20 cellular contexts compared by ENCODE assay signal in the genomic region with DNA sequence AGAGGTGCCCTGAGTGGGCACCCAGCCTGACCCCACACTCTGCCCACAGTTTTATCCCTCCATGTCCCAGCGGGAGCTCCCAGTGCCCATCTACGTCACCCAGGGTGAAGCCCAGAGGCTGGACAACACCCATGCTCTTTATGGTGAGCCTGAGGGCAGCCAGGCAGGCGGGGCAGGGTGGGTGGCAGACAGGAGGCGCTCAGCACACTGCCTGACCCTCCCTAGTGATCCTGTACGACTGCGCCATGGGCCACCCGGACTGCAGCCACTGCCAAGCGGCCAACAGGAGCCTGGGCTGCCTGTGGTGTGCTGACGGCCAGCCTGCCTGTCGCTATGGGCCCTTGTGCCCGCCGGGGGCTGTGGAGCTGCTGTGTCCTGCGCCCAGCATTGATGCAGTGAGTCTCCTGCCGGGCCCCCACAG. TPM values are rescaled to one million over a fixed set of nuclear protein-coding genes. Genes with fewer than 3 reads are reported as not detected.
DNase-seq lines count a peak whose midpoint lies in the region; ATAC-seq and TF ChIP-seq lines count a peak whose summit lies in the region.
"Had no signal": no experiment of that assay in that cellular context is flagged by ENCODE, and none has a peak within 500 bp of the region (broad histone marks: within the 10 kb centered on the region; RNA-seq: fewer than 3 reads in every experiment).

No MANE protein-coding gene starts in this region.

- no peaks in the 10 kb centered on the region for H3K4me1 ChIP-seq in HEK293 (ENCODE audit: control insufficient read depth, insufficient read depth, low read length)

- H3K27me3 Mint-ChIP-seq in natural killer cell treated with Interleukin-12 subunit alpha and Interleukin-12 subunit beta and Interleukin-15 and Interleukin-18, amount 100 ng/mL, for 72 hours: peaks cover 0 to 4% of the 10 kb centered on the region in 2 donors
- H3K27me3 Mint-ChIP-seq in natural killer cell (ENCODE audit: low read depth in 2 of 2): no peaks in the 10 kb centered on the region

- no peak overlapping the region for H3K4me3 Mint-ChIP-seq in natural killer cell treated with Interleukin-12 subunit alpha and Interleukin-12 subunit beta and Interleukin-15 and Interleukin-18, amount 100 ng/mL, for 72 hours
- H3K4me3 Mint-ChIP-seq in natural killer cell: no peak overlapping the region
- H3K4me3 Mint-ChIP-seq: GM23338 had no signal

- no peaks in the 10 kb centered on the region for H3K9me3 Mint-ChIP-seq in natural killer cell treated with Interleukin-12 subunit alpha and Interleukin-12 subunit beta and Interleukin-15 and Interleukin-18, amount 100 ng/mL, for 72 hours
- no peaks in the 10 kb centered on the region for H3K9me3 Mint-ChIP-seq in natural killer cell
- H3K9me3 Mint-ChIP-seq: GM23338 had no signal

- CTCF ChIA-PET in HEK293 (lab: Yijun Ruan, JAX): no interaction called here

- no peaks in the 10 kb centered on the region for H3K36me3 Mint-ChIP-seq in natural killer cell treated with Interleukin-12 subunit alpha and Interleukin-12 subunit beta and Interleukin-15 and Interleukin-18, amount 100 ng/mL, for 72 hours
- H3K36me3 Mint-ChIP-seq in natural killer cell: no peaks in the 10 kb centered on the region

- no peaks in the 10 kb centered on the region for H3K9me3 ChIP-seq in HEK293 (ENCODE audit: control insufficient read depth, insufficient read depth, low read depth, low read length)

- H3K27ac ChIP-seq in HEK293 (ENCODE audit: extremely low read depth, low read depth, low read length): no peak overlapping the region
- H3K27ac ChIP-seq: C4-2B, SK-N-MC had no signal

- H3K27ac Mint-ChIP-seq in natural killer cell treated with Interleukin-12 subunit alpha and Interleukin-12 subunit beta and Interleukin-15 and Interleukin-18, amount 100 ng/mL, for 72 hours: no peak overlapping the region
- H3K27ac Mint-ChIP-seq in natural killer cell: no peak overlapping the region
- H3K27ac Mint-ChIP-seq: GM23338 had no signal

- no peaks in the 10 kb centered on the region for H3K36me3 ChIP-seq in HEK293 (ENCODE audit: control insufficient read depth in 2 of 2, insufficient read depth in 1 of 2, low read length in 2 of 2)

- DNase-seq in natural killer cell treated with Interleukin-12 subunit alpha and Interleukin-12 subunit beta and Interleukin-15 and Interleukin-18, amount 100 ng/mL, for 72 hours (ENCODE audit: low spot score): peak; percentile 39
- DNase-seq in natural killer cell: no peak
- DNase-seq in left colon: peak; percentile 3 to 17
- no peak for DNase-seq in stimulated activated CD4-positive, alpha-beta T cell treated with anti-CD3 and anti-CD28 coated beads, Interleukin-4, amount 100 ng/mL, for 4 hours
- DNase-seq: AML-193, DMS79, KG1, NCI-H1105 treated with DMSO at 0.1 percent for 48 hours, NCI-H1694 treated with DMSO at 0.1 percent for 48 hours, NCI-H510A, NCI-H748 treated with DMSO at 0.1 percent for 48 hours, SHP77 had no signal

- POLR2A ChIA-PET in HEK293 (lab: Yijun Ruan, JAX): no interaction called here

- intact Hi-C loops in natural killer cell (cut with micrococcal nuclease) (no loop called here), left colon (cut with DNase I, micrococcal nuclease) (no loop called here)

- H3K4me3 ChIP-seq in HEK293 (ENCODE audit: low read depth, low read length): no peak overlapping the region
- H3K4me3 ChIP-seq: GM23338, SK-N-MC had no signal

- H3K4me1 Mint-ChIP-seq in natural killer cell treated with Interleukin-12 subunit alpha and Interleukin-12 subunit beta and Interleukin-15 and Interleukin-18, amount 100 ng/mL, for 72 hours (ENCODE audit: low read depth in 2 of 2): peaks cover 0 to 5% of the 10 kb centered on the region in 2 donors
- H3K4me1 Mint-ChIP-seq in natural killer cell: peaks cover 0 to 12% of the 10 kb centered on the region in 2 donors

- ATAC-seq in natural killer cell treated with Interleukin-12 subunit alpha and Interleukin-12 subunit beta and Interleukin-15 and Interleukin-18, amount 100 ng/mL, for 72 hours: no peak
- ATAC-seq in natural killer cell: no peak
- no peak for ATAC-seq in left colon
- ATAC-seq in GM21390 (IDR thresholded peaks at IDR 0.05; ENCODE audit: unreplicated experiment): no peak
- no peak for ATAC-seq in HG03139 (IDR thresholded peaks at IDR 0.05; ENCODE audit: unreplicated experiment)
- ATAC-seq: GM23338, HCT116 had no signal

- TF ChIP-seq CTCF in natural killer cell (IDR thresholded peaks at IDR 0.05): no peak
- TF ChIP-seq CTCF in HEK293 (tag by site-specific recombination; IDR thresholded peaks at IDR 0.05): no peak

TF ChIP-seq in HEK293, 187 proteins besides CTCF, POLR2A, EP300 and RAD21:
- TF ChIP-seq GLIS1 (tag by site-specific recombination; IDR thresholded peaks at IDR 0.05) (0 out of 2 replicates have a peak, but pooled peaks have one; percentile 0), ZNF654 (tag by site-specific recombination; IDR thresholded peaks at IDR 0.05; ENCODE audit: low read depth) (no peak), KLF1 (tag by site-specific recombination; IDR thresholded peaks at IDR 0.05) (peak; percentile 71; the same call in 1 of the 2 replicates)
- TF ChIP-seq, protein P1, sequence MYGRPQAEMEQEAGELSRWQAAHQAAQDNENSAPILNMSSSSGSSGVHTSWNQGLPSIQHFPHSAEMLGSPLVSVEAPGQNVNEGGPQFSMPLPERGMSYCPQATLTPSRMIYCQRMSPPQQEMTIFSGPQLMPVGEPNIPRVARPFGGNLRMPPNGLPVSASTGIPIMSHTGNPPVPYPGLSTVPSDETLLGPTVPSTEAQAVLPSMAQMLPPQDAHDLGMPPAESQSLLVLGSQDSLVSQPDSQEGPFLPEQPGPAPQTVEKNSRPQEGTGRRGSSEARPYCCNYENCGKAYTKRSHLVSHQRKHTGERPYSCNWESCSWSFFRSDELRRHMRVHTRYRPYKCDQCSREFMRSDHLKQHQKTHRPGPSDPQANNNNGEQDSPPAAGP (tag by site-specific recombination; IDR thresholded peaks at IDR 0.05): peak; percentile 81

RNA-seq across cellular contexts. Expression of a gene that starts 7.2 kb away (rescaled TPM):
- total RNA-seq in natural killer cell treated with Interleukin-12 subunit alpha and Interleukin-12 subunit beta and Interleukin-15 and Interleukin-18, amount 100 ng/mL, for 72 hours: 1 to 10 TPM in 1 of 2 donors, under 1 TPM in 1; 0.48 to 2.4 TPM
- 1 to 10 TPM in 2 of 3 donors, not detected in 1; 1.2 to 1.3 TPM for total RNA-seq in natural killer cell
- total RNA-seq in left colon: 1 to 10 TPM; 1.0 to 5.4 TPM
- total RNA-seq: OCI-LY7 had no signal

RNA-seq across cellular contexts. Expression of a gene that starts 9.6 kb away (rescaled TPM):
- not detected for total RNA-seq in natural killer cell treated with Interleukin-12 subunit alpha and Interleukin-12 subunit beta and Interleukin-15 and Interleukin-18, amount 100 ng/mL, for 72 hours
- not detected for total RNA-seq in natural killer cell
- total RNA-seq in left colon: 1 to 10 TPM; 1.4 to 1.7 TPM
- total RNA-seq: GM23338, OCI-LY7 had no signal

RNA-seq across cellular contexts. Expression of a gene that starts 22.9 kb away (rescaled TPM):
- total RNA-seq in natural killer cell treated with Interleukin-12 subunit alpha and Interleukin-12 subunit beta and Interleukin-15 and Interleukin-18, amount 100 ng/mL, for 72 hours: 10 to 100 TPM; 62.5 to 74.1 TPM
- 10 to 100 TPM; 70.1 to 76.5 (median 71.1) TPM for total RNA-seq in natural killer cell
- 10 to 100 TPM; 76.1 to 93.6 TPM for total RNA-seq in left colon

RNA-seq across cellular contexts. Expression of a gene that starts 23.2 kb away (rescaled TPM):
- total RNA-seq in natural killer cell treated with Interleukin-12 subunit alpha and Interleukin-12 subunit beta and Interleukin-15 and Interleukin-18, amount 100 ng/mL, for 72 hours: 100 to 1,000 TPM; 266 to 306 TPM
- total RNA-seq in natural killer cell: 100 to 1,000 TPM; 160 to 280 (median 189) TPM
- 100 to 1,000 TPM; 216 to 237 TPM for total RNA-seq in left colon

RNA-seq across cellular contexts. Expression of a gene that starts 46.6 kb away (rescaled TPM):
- total RNA-seq in natural killer cell treated with Interleukin-12 subunit alpha and Interleukin-12 subunit beta and Interleukin-15 and Interleukin-18, amount 100 ng/mL, for 72 hours: 10 to 100 TPM in 1 of 2 donors, 1 to 10 TPM in 1; 7.4 to 12.2 TPM
- 10 to 100 TPM; 12.2 to 13.9 (median 13.8) TPM for total RNA-seq in natural killer cell
- total RNA-seq in left colon: 10 to 100 TPM; 15.1 to 15.9 TPM

Comparison
In these comparisons a context has a peak if more than half of its experiments do, and no peak if none do; other contexts are left out.
1. DNase-seq: peak in natural killer cell treated with Interleukin-12 subunit alpha and Interleukin-12 subunit beta and Interleukin-15 and Interleukin-18, amount 100 ng/mL, for 72 hours (single experiment) and left colon (2 of 2); none in natural killer cell (single experiment) and stimulated activated CD4-positive, alpha-beta T cell treated with anti-CD3 and anti-CD28 coated beads, Interleukin-4, amount 100 ng/mL, for 4 hours (0 of 2).